In the genomic region with DNA sequence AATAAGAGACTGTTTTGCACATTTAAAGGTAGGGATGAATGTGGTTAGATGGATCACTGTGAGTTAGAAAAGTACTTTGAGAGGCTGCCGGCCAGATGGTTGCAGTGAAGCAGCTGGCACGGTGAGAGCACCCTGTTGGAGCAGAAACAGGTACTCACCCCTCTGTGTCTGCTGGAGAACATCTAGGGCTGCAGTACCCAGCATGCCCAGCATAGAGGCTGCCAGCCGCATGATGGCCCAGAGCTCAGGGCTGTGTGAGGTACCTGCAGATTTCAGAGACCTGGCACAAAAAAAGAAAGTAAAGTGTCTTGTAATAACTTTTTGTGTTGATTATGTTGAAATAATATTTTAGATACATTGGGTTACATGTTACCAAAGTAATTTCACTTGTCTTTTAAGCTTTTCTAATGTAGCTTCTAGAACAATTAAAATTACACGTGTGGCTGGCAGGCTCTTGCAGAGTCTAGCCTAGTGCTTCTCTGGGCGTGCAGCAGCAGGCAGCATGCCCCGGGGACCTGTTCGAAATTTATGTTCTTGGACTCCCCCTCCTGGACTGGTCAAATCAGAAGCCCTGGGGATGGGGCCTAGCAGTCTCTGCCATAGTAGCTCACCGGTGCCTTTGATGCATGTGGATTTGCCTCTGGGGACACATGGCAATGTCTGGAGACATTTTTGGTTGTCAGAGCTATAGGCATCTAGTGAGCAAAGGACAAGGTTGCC, we compare ENCODE assay signal across 16 cellular contexts. TPM values are rescaled to one million over a fixed set of nuclear protein-coding genes. Genes with fewer than 3 reads are reported as not detected.
"Had no signal": no experiment of that assay in that cellular context is flagged by ENCODE, and none has a peak within 500 bp of the region (broad histone marks: within the 10 kb centered on the region; RNA-seq: fewer than 3 reads in every experiment).

No MANE protein-coding gene starts in this region.

- H3K27me3 Mint-ChIP-seq: activated CD4-positive, alpha-beta memory T cell treated with anti-CD3 and anti-CD28 coated beads for 36 hours had no signal

- H3K4me3 Mint-ChIP-seq: activated CD4-positive, alpha-beta memory T cell treated with anti-CD3 and anti-CD28 coated beads for 36 hours had no signal

- FAIRE-seq: astrocyte, urothelium cell line had no signal

- DNase-seq: activated CD4-positive, alpha-beta memory T cell treated with anti-CD3 and anti-CD28 coated beads for 36 hours; activated CD4-positive, alpha-beta T cell treated with anti-CD3 and anti-CD28 coated beads for 1 hour; activated CD8-positive, alpha-beta memory T cell treated with anti-CD3 and anti-CD28 coated beads, Interleukin-2, amount 50 U/mL, for 48 hours; activated naive CD4-positive, alpha-beta T cell treated with Interleukin-2 at 50 U/mL for 16 hours; colonic mucosa; hippocampal formation; kidney glomerular epithelial cell; retina; stimulated activated CD4-positive, alpha-beta T cell treated with anti-CD3 and anti-CD28 coated beads, Interleukin-15, amount 100 ng/mL, for 24 hours; stimulated activated CD4-positive, alpha-beta T cell treated with anti-CD3 and anti-CD28 coated beads, Interleukin-4, amount 100 ng/mL, for 24 hours; stomach had no signal

- H3K9me3 Mint-ChIP-seq: activated CD4-positive, alpha-beta memory T cell treated with anti-CD3 and anti-CD28 coated beads for 36 hours had no signal

- H3K27me3 ChIP-seq: colonic mucosa, stomach had no signal

- H3K4me3 ChIP-seq: colonic mucosa, stomach had no signal

- H3K27ac Mint-ChIP-seq: activated CD4-positive, alpha-beta memory T cell treated with anti-CD3 and anti-CD28 coated beads for 36 hours had no signal

RNA-seq across cellular contexts. Expression of a gene that starts 17.4 kb away (rescaled TPM):
- total RNA-seq: liver, skeletal muscle tissue, stomach had no signal
- polyA plus RNA-seq: liver, stomach, thymus had no signal
